1 cellular context compared by ENCODE assay signal in genomic region chr20:37284691-37285124, GRCh38.
TF ChIP-seq lines count a peak whose summit lies in the region.

No MANE protein-coding gene starts in this region.

TF ChIP-seq in HepG2, 621 proteins besides CTCF, POLR2A, EP300 and RAD21 (continued from another document):
- TF ChIP-seq MED13 (CRISPR knock-in tag; IDR thresholded peaks at IDR 0.05) (peak; percentile 34; the same call in 1 of the 2 replicates), ZBTB43 (CRISPR knock-in tag; conservative IDR thresholded peaks at IDR 0.05) (0 out of 2 replicates have a peak, but pooled peaks have one; percentile 32), SETDB1 (CRISPR knock-in tag; IDR thresholded peaks at IDR 0.05; ENCODE audit: borderline replicate concordance) (0 out of 2 replicates have a peak, but pooled peaks have one; percentile 66), BATF2 (CRISPR knock-in tag; IDR thresholded peaks at IDR 0.05) (no peak), FOXK1 (CRISPR knock-in tag; IDR thresholded peaks at IDR 0.05; ENCODE audit: borderline replicate concordance, low read depth) (peak; percentile 9; the same call in 1 of the 2 replicates), ZNF883 (CRISPR knock-in tag; IDR thresholded peaks at IDR 0.05; ENCODE audit: not compliant biosample characterization) (peak; percentile 5), ZNF816 (CRISPR knock-in tag; IDR thresholded peaks at IDR 0.05; ENCODE audit: borderline replicate concordance) (no peak), ZNF292 (CRISPR knock-in tag; IDR thresholded peaks at IDR 0.05; ENCODE audit: borderline replicate concordance, low read depth) (0 out of 2 replicates have a peak, but pooled peaks have one; percentile 10), RFXAP (CRISPR knock-in tag; IDR thresholded peaks at IDR 0.05; ENCODE audit: borderline replicate concordance) (0 out of 2 replicates have a peak, but pooled peaks have one; percentile 26), MBD4 (IDR thresholded peaks at IDR 0.05; ENCODE audit: borderline replicate concordance, low read length) (no peak), CHCHD3 (CRISPR knock-in tag; IDR thresholded peaks at IDR 0.05) (no peak), MEF2D (CRISPR knock-in tag; IDR thresholded peaks at IDR 0.05) (0 out of 2 replicates have a peak, but pooled peaks have one; percentile 21), ZNF839 (CRISPR knock-in tag; IDR thresholded peaks at IDR 0.05; ENCODE audit: borderline replicate concordance) (0 out of 2 replicates have a peak, but pooled peaks have one; percentile 47), PHB2 (IDR thresholded peaks at IDR 0.05; ENCODE audit: partially characterized antibody) (no peak), ZBTB37 (CRISPR knock-in tag; IDR thresholded peaks at IDR 0.05) (0 out of 2 replicates have a peak, but pooled peaks have one; percentile 20), MEIS2 (CRISPR knock-in tag; IDR thresholded peaks at IDR 0.05) (0 out of 2 replicates have a peak, but pooled peaks have one; percentile 38), ZNF792 (CRISPR knock-in tag; IDR thresholded peaks at IDR 0.05) (0 out of 2 replicates have a peak, but pooled peaks have one; percentile 3), SPEN (CRISPR knock-in tag; IDR thresholded peaks at IDR 0.05; ENCODE audit: low read depth) (0 out of 2 replicates have a peak, but pooled peaks have one; percentile 11), ZNF331 (CRISPR knock-in tag; IDR thresholded peaks at IDR 0.05) (no peak; the same call in 1 of the 2 replicates), BRD4 (CRISPR knock-in tag; IDR thresholded peaks at IDR 0.05) (0 out of 2 replicates have a peak, but pooled peaks have one; percentile 41), ZBTB10 (CRISPR knock-in tag; IDR thresholded peaks at IDR 0.05; ENCODE audit: borderline replicate concordance) (0 out of 2 replicates have a peak, but pooled peaks have one; percentile 19), NBN (conservative IDR thresholded peaks at IDR 0.05) (no peak), HNF1B (CRISPR knock-in tag; IDR thresholded peaks at IDR 0.05) (0 out of 2 replicates have a peak, but pooled peaks have one; percentile 34), ZNF574 (CRISPR knock-in tag; IDR thresholded peaks at IDR 0.05) (0 out of 2 replicates have a peak, but pooled peaks have one; percentile 43), ZNF737 (CRISPR knock-in tag; IDR thresholded peaks at IDR 0.05; ENCODE audit: borderline replicate concordance) (0 out of 2 replicates have a peak, but pooled peaks have one; percentile 67), BORCS8-MEF2B (CRISPR knock-in tag; IDR thresholded peaks at IDR 0.05) (0 out of 2 replicates have a peak, but pooled peaks have one; percentile 62), ZNF17 (CRISPR knock-in tag; IDR thresholded peaks at IDR 0.05) (no peak), ZNF7 (CRISPR knock-in tag; IDR thresholded peaks at IDR 0.05) (0 out of 2 replicates have a peak, but pooled peaks have one; percentile 6), JUND (CRISPR knock-in tag; IDR thresholded peaks at IDR 0.05) (no peak), ZNF296 (CRISPR knock-in tag; conservative IDR thresholded peaks at IDR 0.05) (0 out of 2 replicates have a peak, but pooled peaks have one; percentile 51), IRF9 (CRISPR knock-in tag; IDR thresholded peaks at IDR 0.05; ENCODE audit: borderline replicate concordance) (0 out of 2 replicates have a peak, but pooled peaks have one; percentile 16)
